8 cellular contexts compared by ENCODE assay signal in genomic region chr7:123682690-123683089, GRCh38. TPM values are rescaled to one million over a fixed set of nuclear protein-coding genes. Genes with fewer than 3 reads are reported as not detected.
DNase-seq lines count a peak whose midpoint lies in the region; ATAC-seq and TF ChIP-seq lines count a peak whose summit lies in the region.

No MANE protein-coding gene starts in this region.

- peaks cover 32% of the 10 kb centered on the region for H3K36me3 ChIP-seq in NT2/D1 (ENCODE audit: insufficient read depth, insufficient read length, low read length)

- ATAC-seq in GM18498 (IDR thresholded peaks at IDR 0.05; ENCODE audit: unreplicated experiment) (peak; percentile 77), HG03108 (IDR thresholded peaks at IDR 0.05; ENCODE audit: unreplicated experiment) (peak; percentile 54), GM21528 (IDR thresholded peaks at IDR 0.05; ENCODE audit: low FRiP score, unreplicated experiment) (no peak)

- DNase-seq in AG08395 (ENCODE audit: low spot score), result peak; percentile 49
- DNase-seq in NT2/D1 (ENCODE audit: low read depth, low spot score), result peak; percentile 16
- no peak for DNase-seq in dorsolateral prefrontal cortex
- DNase-seq in midbrain (lab: John Stamatoyannopoulos, UW), result peak; percentile 30
- no peak for DNase-seq in effector CD4-positive, alpha-beta T cell

- no peak overlapping the region for H3K9ac ChIP-seq in NT2/D1 (ENCODE audit: insufficient read length, low read depth)

- H3K4me3 ChIP-seq in NT2/D1 (ENCODE audit: insufficient read length, low read depth), result no peak overlapping the region
- H3K4me3 ChIP-seq in dorsolateral prefrontal cortex, result no peak overlapping the region

- intact Hi-C loops in dorsolateral prefrontal cortex (cut with DNase I), result loop anchor here in 1 of 2 donors (2.0 kb wide), 1 partner anchor 66 kb away; the partner anchor contains the start of gene WASL

- H3K9me3 ChIP-seq in NT2/D1 (ENCODE audit: insufficient read depth, low read length), result no peaks in the 10 kb centered on the region

- peak; percentile 38 to 83 (median 61) for TF ChIP-seq CTCF in dorsolateral prefrontal cortex (IDR thresholded peaks at IDR 0.05 in 54 of 56, conservative IDR thresholded peaks at IDR 0.05 in 2 of 56; ENCODE audit: low read depth in 1 of 56, partially characterized antibody in 56 of 56)

- H3K27ac ChIP-seq in dorsolateral prefrontal cortex, result no peak overlapping the region

- H3K4me1 ChIP-seq in NT2/D1 (ENCODE audit: insufficient read depth, insufficient read length), result no peaks in the 10 kb centered on the region

- H3K27me3 ChIP-seq in NT2/D1 (ENCODE audit: insufficient read depth, insufficient read length) (no peaks in the 10 kb centered on the region), dorsolateral prefrontal cortex (no peaks in the 10 kb centered on the region)

RNA-seq across cellular contexts. Expression of gene LMOD2, which starts 27.0 kb away (rescaled TPM):
- total RNA-seq in dorsolateral prefrontal cortex, result not detected

Comparison
In these comparisons a context has a peak if more than half of its experiments do, and no peak if none do; other contexts are left out.
1. DNase-seq: peak in AG08395 (single experiment), NT2/D1 (single experiment) and midbrain (single experiment); none in dorsolateral prefrontal cortex (0 of 10) and effector CD4-positive, alpha-beta T cell (single experiment).